In the genomic region with DNA sequence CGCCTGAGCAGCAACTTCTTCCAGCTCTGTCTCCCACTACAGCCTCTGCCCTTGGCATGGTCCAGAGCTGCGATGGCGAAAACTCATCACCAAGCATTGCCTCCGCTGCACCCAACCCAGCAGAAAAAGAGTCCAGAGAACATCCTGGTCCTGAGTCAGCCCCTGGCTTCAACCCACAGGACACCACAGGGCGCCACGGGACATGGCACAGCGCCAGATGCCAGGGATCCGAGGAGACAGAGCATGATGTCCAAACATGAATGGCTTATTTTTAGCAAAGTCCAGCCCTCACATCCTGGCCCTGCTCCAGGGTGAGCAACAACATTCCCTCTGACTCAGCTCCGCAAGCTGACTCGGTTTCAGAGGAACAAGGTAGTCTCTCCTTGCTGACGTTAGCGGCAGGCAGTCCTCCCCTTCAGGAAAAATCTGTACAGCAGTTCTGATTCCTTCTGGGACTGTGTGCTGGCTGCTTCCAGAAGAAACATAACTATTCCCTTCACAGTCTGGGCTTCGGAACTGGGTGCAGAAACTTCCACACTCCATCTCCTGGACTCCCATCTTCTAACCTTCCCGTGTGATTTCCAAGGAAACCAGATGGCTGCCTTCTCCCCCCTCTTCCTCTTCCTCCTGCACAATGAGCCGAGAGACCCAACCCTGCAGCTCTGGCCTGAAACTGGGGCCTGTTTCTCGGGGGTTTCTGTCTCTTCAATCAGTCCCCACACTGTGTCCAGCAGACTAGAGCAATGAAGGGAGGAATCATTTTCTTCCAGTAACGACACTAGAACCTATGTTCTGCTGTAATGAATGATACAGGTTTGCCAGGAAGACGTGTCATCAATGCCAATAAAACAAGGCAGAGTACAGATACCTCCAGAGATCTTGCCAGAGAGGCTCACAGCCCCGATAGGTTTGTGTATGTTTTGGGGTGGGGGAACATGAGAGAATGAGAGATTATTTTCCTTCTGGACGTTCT, we compare ENCODE assay signal across 1 cellular context.
A peak's percentile ranks its signal among the peaks of the same experiment; 100 is the strongest.
TF ChIP-seq lines count a peak whose summit lies in the region.

No MANE protein-coding gene starts in this region.

TF ChIP-seq in K562, 482 proteins besides CTCF, POLR2A, EP300 and RAD21 (continued from another document):
- TF ChIP-seq, protein P1, sequence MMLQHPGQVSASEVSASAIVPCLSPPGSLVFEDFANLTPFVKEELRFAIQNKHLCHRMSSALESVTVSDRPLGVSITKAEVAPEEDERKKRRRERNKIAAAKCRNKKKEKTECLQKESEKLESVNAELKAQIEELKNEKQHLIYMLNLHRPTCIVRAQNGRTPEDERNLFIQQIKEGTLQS (IDR thresholded peaks at IDR 0.05) = peak; percentile 51; the same call in 1 of the 2 replicates
- TF ChIP-seq, protein P1 (CRISPR knock-in tag; conservative IDR thresholded peaks at IDR 0.05) = no peak
- peak; percentile 82 for TF ChIP-seq FOSL1 (tag; conservative IDR thresholded peaks at IDR 0.05)
- TF ChIP-seq LEF1 (IDR thresholded peaks at IDR 0.05) = no peak
- no peak for TF ChIP-seq DDX20 (tag; IDR thresholded peaks at IDR 0.05; ENCODE audit: low read depth)
- TF ChIP-seq KLF10 (CRISPR knock-in tag; IDR thresholded peaks at IDR 0.05) = no peak
- TF ChIP-seq KLF13 (tag; IDR thresholded peaks at IDR 0.05; ENCODE audit: borderline replicate concordance, low read depth) = no peak
- TF ChIP-seq MBD2 (IDR thresholded peaks at IDR 0.05; ENCODE audit: borderline replicate concordance, low read depth) = no peak
- TF ChIP-seq, protein P2, sequence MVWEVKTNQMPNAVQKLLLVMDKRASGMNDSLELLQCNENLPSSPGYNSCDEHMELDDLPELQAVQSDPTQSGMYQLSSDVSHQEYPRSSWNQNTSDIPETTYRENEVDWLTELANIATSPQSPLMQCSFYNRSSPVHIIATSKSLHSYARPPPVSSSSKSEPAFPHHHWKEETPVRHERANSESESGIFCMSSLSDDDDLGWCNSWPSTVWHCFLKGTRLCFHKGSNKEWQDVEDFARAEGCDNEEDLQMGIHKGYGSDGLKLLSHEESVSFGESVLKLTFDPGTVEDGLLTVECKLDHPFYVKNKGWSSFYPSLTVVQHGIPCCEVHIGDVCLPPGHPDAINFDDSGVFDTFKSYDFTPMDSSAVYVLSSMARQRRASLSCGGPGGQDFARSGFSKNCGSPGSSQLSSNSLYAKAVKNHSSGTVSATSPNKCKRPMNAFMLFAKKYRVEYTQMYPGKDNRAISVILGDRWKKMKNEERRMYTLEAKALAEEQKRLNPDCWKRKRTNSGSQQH (CRISPR knock-in tag; IDR thresholded peaks at IDR 0.05) = no peak
- TF ChIP-seq CCNT2 (IDR thresholded peaks at IDR 0.05; ENCODE audit: borderline replicate concordance, extremely low read depth, insufficient read length, low read depth, low read length) = no peak
- TF ChIP-seq, protein P3, sequence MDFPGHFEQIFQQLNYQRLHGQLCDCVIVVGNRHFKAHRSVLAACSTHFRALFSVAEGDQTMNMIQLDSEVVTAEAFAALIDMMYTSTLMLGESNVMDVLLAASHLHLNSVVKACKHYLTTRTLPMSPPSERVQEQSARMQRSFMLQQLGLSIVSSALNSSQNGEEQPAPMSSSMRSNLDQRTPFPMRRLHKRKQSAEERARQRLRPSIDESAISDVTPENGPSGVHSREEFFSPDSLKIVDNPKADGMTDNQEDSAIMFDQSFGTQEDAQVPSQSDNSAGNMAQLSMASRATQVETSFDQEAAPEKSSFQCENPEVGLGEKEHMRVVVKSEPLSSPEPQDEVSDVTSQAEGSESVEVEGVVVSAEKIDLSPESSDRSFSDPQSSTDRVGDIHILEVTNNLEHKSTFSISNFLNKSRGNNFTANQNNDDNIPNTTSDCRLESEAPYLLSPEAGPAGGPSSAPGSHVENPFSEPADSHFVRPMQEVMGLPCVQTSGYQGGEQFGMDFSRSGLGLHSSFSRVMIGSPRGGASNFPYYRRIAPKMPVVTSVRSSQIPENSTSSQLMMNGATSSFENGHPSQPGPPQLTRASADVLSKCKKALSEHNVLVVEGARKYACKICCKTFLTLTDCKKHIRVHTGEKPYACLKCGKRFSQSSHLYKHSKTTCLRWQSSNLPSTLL (IDR thresholded peaks at IDR 0.05) = no peak
- TF ChIP-seq, protein P4, sequence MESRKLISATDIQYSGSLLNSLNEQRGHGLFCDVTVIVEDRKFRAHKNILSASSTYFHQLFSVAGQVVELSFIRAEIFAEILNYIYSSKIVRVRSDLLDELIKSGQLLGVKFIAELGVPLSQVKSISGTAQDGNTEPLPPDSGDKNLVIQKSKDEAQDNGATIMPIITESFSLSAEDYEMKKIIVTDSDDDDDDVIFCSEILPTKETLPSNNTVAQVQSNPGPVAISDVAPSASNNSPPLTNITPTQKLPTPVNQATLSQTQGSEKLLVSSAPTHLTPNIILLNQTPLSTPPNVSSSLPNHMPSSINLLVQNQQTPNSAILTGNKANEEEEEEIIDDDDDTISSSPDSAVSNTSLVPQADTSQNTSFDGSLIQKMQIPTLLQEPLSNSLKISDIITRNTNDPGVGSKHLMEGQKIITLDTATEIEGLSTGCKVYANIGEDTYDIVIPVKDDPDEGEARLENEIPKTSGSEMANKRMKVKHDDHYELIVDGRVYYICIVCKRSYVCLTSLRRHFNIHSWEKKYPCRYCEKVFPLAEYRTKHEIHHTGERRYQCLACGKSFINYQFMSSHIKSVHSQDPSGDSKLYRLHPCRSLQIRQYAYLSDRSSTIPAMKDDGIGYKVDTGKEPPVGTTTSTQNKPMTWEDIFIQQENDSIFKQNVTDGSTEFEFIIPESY (CRISPR knock-in tag; IDR thresholded peaks at IDR 0.05) = peak; percentile 53; the same call in 1 of the 2 replicates
- TF ChIP-seq HNRNPLL (IDR thresholded peaks at IDR 0.05; ENCODE audit: low read depth, low read length, poor library complexity, severe bottlenecking) = no peak
- 0 out of 2 replicates have a peak, but pooled peaks have one; percentile 30 for TF ChIP-seq CREM (IDR thresholded peaks at IDR 0.05; ENCODE audit: low read depth)
- TF ChIP-seq IRF1 (CRISPR knock-in tag; IDR thresholded peaks at IDR 0.05; ENCODE audit: borderline replicate concordance) = no peak
- no peak for TF ChIP-seq HEY1 (CRISPR knock-in tag; IDR thresholded peaks at IDR 0.05; ENCODE audit: borderline replicate concordance)
- no peak for TF ChIP-seq ZFP30 (CRISPR knock-in tag; IDR thresholded peaks at IDR 0.05; ENCODE audit: borderline replicate concordance)
- no peak for TF ChIP-seq ZNF707 (CRISPR knock-in tag; conservative IDR thresholded peaks at IDR 0.05)
- TF ChIP-seq, protein P5, sequence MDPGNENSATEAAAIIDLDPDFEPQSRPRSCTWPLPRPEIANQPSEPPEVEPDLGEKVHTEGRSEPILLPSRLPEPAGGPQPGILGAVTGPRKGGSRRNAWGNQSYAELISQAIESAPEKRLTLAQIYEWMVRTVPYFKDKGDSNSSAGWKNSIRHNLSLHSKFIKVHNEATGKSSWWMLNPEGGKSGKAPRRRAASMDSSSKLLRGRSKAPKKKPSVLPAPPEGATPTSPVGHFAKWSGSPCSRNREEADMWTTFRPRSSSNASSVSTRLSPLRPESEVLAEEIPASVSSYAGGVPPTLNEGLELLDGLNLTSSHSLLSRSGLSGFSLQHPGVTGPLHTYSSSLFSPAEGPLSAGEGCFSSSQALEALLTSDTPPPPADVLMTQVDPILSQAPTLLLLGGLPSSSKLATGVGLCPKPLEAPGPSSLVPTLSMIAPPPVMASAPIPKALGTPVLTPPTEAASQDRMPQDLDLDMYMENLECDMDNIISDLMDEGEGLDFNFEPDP (CRISPR knock-in tag; IDR thresholded peaks at IDR 0.05) = no peak
- no peak for TF ChIP-seq XRCC3 (IDR thresholded peaks at IDR 0.05)
- TF ChIP-seq JUND (IDR thresholded peaks at IDR 0.05; ENCODE audit: borderline replicate concordance, low read depth, low read length) = peak; percentile 50; the same call in 1 of the 2 replicates
- peak; percentile 59; the same call in 1 of the 3 replicates for TF ChIP-seq JUND (tag; IDR thresholded peaks at IDR 0.05; ENCODE audit: borderline replicate concordance, low read depth, low read length)
- TF ChIP-seq ZNF184 (CRISPR knock-in tag; IDR thresholded peaks at IDR 0.05) = no peak
- TF ChIP-seq CTBP1 (IDR thresholded peaks at IDR 0.05; ENCODE audit: borderline replicate concordance) = peak; percentile 27; the same call in 1 of the 2 replicates
